ENCODE assay signal across 1 cellular context in genomic region chr16:48354877-48355585, GRCh38.
A peak's percentile ranks its signal among the peaks of the same experiment; 100 is the strongest.
TF ChIP-seq lines count a peak whose summit lies in the region.

No MANE protein-coding gene starts in this region.

TF ChIP-seq in GM12878, 131 proteins besides CTCF, POLR2A, EP300 and RAD21:
- 0 out of 2 replicates have a peak, but pooled peaks have one; percentile 28 for TF ChIP-seq POLR2AphosphoS5 (IDR thresholded peaks at IDR 0.05; ENCODE audit: low read length)
- TF ChIP-seq PAX8 (IDR thresholded peaks at IDR 0.05), result no peak
